Comparison of ENCODE assay signal across 1 cellular context in genomic region chr3:194867270-194867983, GRCh38.
TF ChIP-seq lines count a peak whose summit lies in the region.

No MANE protein-coding gene starts in this region.

TF ChIP-seq in HEK293, 187 proteins besides CTCF, POLR2A, EP300 and RAD21 (continued from another document):
- TF ChIP-seq, protein P1, sequence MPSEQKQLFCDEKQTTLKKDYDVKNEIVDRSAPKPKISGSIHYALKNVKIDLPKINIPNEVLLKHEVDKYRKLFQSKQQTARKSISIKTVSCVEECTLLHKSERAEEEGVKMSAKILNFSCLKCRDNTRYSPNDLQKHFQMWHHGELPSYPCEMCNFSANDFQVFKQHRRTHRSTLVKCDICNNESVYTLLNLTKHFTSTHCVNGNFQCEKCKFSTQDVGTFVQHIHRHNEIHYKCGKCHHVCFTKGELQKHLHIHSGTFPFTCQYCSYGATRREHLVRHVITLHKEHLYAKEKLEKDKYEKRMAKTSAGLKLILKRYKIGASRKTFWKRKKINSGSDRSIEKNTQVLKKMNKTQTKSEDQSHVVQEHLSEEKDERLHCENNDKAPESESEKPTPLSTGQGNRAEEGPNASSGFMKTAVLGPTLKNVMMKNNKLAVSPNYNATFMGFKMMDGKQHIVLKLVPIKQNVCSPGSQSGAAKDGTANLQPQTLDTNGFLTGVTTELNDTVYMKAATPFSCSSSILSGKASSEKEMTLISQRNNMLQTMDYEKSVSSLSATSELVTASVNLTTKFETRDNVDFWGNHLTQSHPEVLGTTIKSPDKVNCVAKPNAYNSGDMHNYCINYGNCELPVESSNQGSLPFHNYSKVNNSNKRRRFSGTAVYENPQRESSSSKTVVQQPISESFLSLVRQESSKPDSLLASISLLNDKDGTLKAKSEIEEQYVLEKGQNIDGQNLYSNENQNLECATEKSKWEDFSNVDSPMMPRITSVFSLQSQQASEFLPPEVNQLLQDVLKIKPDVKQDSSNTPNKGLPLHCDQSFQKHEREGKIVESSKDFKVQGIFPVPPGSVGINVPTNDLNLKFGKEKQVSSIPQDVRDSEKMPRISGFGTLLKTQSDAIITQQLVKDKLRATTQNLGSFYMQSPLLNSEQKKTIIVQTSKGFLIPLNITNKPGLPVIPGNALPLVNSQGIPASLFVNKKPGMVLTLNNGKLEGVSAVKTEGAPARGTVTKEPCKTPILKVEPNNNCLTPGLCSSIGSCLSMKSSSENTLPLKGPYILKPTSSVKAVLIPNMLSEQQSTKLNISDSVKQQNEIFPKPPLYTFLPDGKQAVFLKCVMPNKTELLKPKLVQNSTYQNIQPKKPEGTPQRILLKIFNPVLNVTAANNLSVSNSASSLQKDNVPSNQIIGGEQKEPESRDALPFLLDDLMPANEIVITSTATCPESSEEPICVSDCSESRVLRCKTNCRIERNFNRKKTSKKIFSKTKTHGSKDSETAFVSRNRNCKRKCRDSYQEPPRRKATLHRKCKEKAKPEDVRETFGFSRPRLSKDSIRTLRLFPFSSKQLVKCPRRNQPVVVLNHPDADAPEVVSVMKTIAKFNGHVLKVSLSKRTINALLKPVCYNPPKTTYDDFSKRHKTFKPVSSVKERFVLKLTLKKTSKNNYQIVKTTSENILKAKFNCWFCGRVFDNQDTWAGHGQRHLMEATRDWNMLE (tag by site-specific recombination; conservative IDR thresholded peaks at IDR 0.05; ENCODE audit: low read depth) = no peak
- TF ChIP-seq FEZF1 (tag by site-specific recombination; IDR thresholded peaks at IDR 0.05) = no peak
